ENCODE assay signal across 17 cellular contexts in the genomic region with DNA sequence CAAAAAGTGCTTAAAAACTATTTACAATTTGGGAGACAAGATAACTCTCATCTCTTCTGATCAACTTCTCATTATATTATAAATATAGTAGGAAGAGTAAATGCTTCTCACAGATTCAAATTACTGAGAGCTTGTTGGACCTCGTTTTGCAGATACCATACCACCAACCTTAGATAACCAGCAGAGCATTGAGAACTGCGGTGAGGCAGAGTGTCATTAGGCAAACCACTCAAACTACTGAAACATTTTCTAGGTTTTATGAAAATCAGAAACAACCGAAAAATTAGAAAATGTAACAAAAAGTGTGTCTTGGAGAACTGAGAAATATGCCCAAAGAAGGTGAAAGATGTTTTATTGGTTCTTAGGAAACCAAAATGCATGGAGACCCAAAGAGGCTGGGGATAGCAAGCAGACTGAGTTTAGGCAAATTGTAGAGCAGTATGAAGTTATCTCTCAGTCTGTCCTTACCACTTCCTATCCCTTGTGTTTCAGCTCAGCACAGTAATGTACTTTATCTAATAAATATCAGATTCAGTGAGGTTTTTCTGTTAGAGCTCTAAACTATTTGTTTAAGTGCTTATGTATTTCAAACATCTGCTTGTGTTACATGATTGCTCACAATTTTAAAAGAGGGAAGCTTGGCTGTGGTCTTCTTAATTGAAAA.
DNase-seq lines count a peak whose midpoint lies in the region; ATAC-seq and TF ChIP-seq lines count a peak whose summit lies in the region.
"Had no signal": no experiment of that assay in that cellular context is flagged by ENCODE, and none has a peak within 500 bp of the region (broad histone marks: within the 10 kb centered on the region; RNA-seq: fewer than 3 reads in every experiment).

No MANE protein-coding gene starts in this region.

- H3K4me1 ChIP-seq in Loucy (ENCODE audit: insufficient read depth, low read length, poor library complexity, severe bottlenecking) (peaks cover 19% of the 10 kb centered on the region), vagina (no peaks in the 10 kb centered on the region)
- H3K4me1 ChIP-seq: BLaER1, Caco-2, HAP-1 had no signal

- H3K9me2 ChIP-seq in Loucy (replicated peaks; ENCODE audit: low read depth, low read length) = no peaks in the 10 kb centered on the region

- H3K36me3 ChIP-seq in Loucy (ENCODE audit: insufficient read depth, low read length) = no peaks in the 10 kb centered on the region
- H3K36me3 ChIP-seq in vagina = peaks cover 0 to 2% of the 10 kb centered on the region in 2 donors
- H3K36me3 ChIP-seq: BLaER1, HAP-1 had no signal

- H3K9me3 ChIP-seq in Loucy (ENCODE audit: insufficient read depth, low read depth, low read length) (no peaks in the 10 kb centered on the region), vagina (no peaks in the 10 kb centered on the region)
- H3K9me3 ChIP-seq: BLaER1, Caco-2, HAP-1 had no signal

- no peaks in the 10 kb centered on the region for H4K20me1 ChIP-seq in Loucy (ENCODE audit: insufficient read depth, low read length, poor library complexity, severe bottlenecking)
- H4K20me1 ChIP-seq: BLaER1 had no signal

- H2AFZ ChIP-seq in Loucy (ENCODE audit: low read length) = no peak overlapping the region
- H2AFZ ChIP-seq: GM23338 had no signal

- TF ChIP-seq CTCF in Loucy (conservative IDR thresholded peaks at IDR 0.05; ENCODE audit: low read length) (no peak), vagina (IDR thresholded peaks at IDR 0.05) (no peak)

- no peaks in the 10 kb centered on the region for H3K79me2 ChIP-seq in Loucy (ENCODE audit: insufficient read depth, low read length)

- DNase-seq in superior temporal gyrus (ENCODE audit: extremely low spot score) (peak; percentile 9), vagina (ENCODE audit: extremely low spot score in 2 of 2) (no peak), dermis blood vessel endothelial cell (no peak)
- no peak for DNase-seq in stimulated activated CD4-positive, alpha-beta T cell treated with anti-CD3 and anti-CD28 coated beads, Interleukin-15, amount 100 ng/mL, for 24 hours
- DNase-seq: Caco-2; CD4-positive, CD25-positive, alpha-beta regulatory T cell; CD8-positive, alpha-beta T cell; DMS153; DND-41; GDM1; HFFc6 had no signal

- intact Hi-C loops in vagina (cut with DNase I) = no loop called here

- H3F3A ChIP-seq in Loucy (ENCODE audit: low read depth) = peaks cover 5% of the 10 kb centered on the region; the same call in 1 of the 2 replicates

- peak overlapping the region; percentile 22 for H3K4me3 ChIP-seq in Loucy (ENCODE audit: low read length, poor library complexity, severe bottlenecking)
- H3K4me3 ChIP-seq in vagina = no peak overlapping the region
- H3K4me3 ChIP-seq: BLaER1, GM23338, HAP-1 had no signal

- no peak for TF ChIP-seq POLR2A in vagina (IDR thresholded peaks at IDR 0.05)

- ATAC-seq in HG02870 (IDR thresholded peaks at IDR 0.05; ENCODE audit: unreplicated experiment) = peak; percentile 55
- ATAC-seq: CD8-positive, alpha-beta T cell; GM23338 had no signal

- peak overlapping the region; percentile 55 for H3K4me2 ChIP-seq in Loucy (ENCODE audit: low read depth, low read length, poor library complexity, severe bottlenecking)
- H3K4me2 ChIP-seq: BLaER1, GM23338 had no signal

- H3K27me3 ChIP-seq in Loucy (ENCODE audit: insufficient read depth, low read length, poor library complexity, severe bottlenecking) = no peaks in the 10 kb centered on the region
- H3K27me3 ChIP-seq in vagina = no peaks in the 10 kb centered on the region
- H3K27me3 ChIP-seq: BLaER1 had no signal

- no peak overlapping the region for H3K9ac ChIP-seq in Loucy (ENCODE audit: low read depth, low read length, poor library complexity, severe bottlenecking)
- H3K9ac ChIP-seq: BLaER1 had no signal

- H3K27ac ChIP-seq in vagina = no peak overlapping the region
- H3K27ac ChIP-seq: BLaER1, C4-2B had no signal
